In the genomic region with DNA sequence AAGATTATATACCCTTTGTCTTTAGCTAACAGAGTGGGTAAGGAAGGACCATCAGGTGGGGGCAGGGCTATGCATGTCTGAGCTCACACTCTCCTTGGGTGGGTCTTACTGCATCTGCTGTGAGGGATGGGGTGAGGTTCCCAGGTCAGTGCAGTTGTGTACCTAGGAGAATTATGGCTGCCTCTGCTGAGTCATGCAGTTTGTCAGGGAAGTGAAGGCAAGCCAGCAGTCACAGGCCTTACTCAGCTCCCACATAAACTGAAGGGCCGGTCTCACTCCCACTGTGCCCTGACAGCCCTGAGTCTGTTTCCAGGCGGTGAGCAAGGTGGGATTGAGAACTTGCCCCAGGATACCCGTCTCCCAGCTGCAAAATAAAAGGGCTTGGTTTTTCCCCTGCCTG, we compare ENCODE assay signal across 18 cellular contexts.
"Had no signal": no experiment of that assay in that cellular context is flagged by ENCODE, and none has a peak within 500 bp of the region (broad histone marks: within the 10 kb centered on the region; RNA-seq: fewer than 3 reads in every experiment).

No MANE protein-coding gene starts in this region.

- H3K4me3 Mint-ChIP-seq: activated B cell treated with CpG ODN at 0.5 μM for 24 hours; activated CD4-positive, alpha-beta T cell treated with anti-CD3 and anti-CD28 coated beads, Interleukin-2, amount 10 ng/mL, durations not matched to agents 24 days and 14 days; activated CD8-positive, alpha-beta T cell treated with anti-CD3 and anti-CD28 coated beads, Interleukin-2, amount 10 ng/mL, durations not matched to agents 7 days and 5 days; activated naive CD8-positive, alpha-beta T cell treated with anti-CD3 and anti-CD28 coated beads, Interleukin-2, amount 10 ng/mL, durations not matched to agents 7 days and 5 days; neural progenitor cell; stimulated activated memory B cell treated with anti-CD40 and anti-IgM and Interleukin-4, amounts not matched to agents 10 μg/mL and 1 μg/mL and 100 μg/mL, for 72 hours had no signal

- H3K27ac ChIP-seq: gastrocnemius medialis, heart right ventricle, neural progenitor cell, pancreas, tibial artery, uterus had no signal

- H3K4me3 ChIP-seq: gastrocnemius medialis, heart right ventricle, lung, neural progenitor cell, pancreas, tibial artery, uterus had no signal

- H3K9ac ChIP-seq: neural progenitor cell had no signal

- H3K27me3 ChIP-seq: gastrocnemius medialis, heart right ventricle, neural progenitor cell, pancreas, tibial artery, uterus had no signal

- H3K36me3 Mint-ChIP-seq: neural progenitor cell; stimulated activated memory B cell treated with anti-CD40 and anti-IgM and Interleukin-4, amounts not matched to agents 10 μg/mL and 1 μg/mL and 100 μg/mL, for 72 hours had no signal

- H3K4me2 ChIP-seq: neural progenitor cell had no signal

- H3K4me1 ChIP-seq: gastrocnemius medialis, heart right ventricle, neural progenitor cell, pancreas, tibial artery, uterus had no signal

- H3K27me3 Mint-ChIP-seq: activated B cell treated with CpG ODN at 0.5 μM for 24 hours; activated CD4-positive, alpha-beta T cell treated with anti-CD3 and anti-CD28 coated beads, Interleukin-2, amount 10 ng/mL, durations not matched to agents 24 days and 14 days; activated naive CD8-positive, alpha-beta T cell treated with anti-CD3 and anti-CD28 coated beads, Interleukin-2, amount 10 ng/mL, durations not matched to agents 7 days and 5 days had no signal

- H3K36me3 ChIP-seq: gastrocnemius medialis, heart right ventricle, neural progenitor cell, pancreas, tibial artery, uterus had no signal

- H2AFZ ChIP-seq: neural progenitor cell had no signal

- DNase-seq: activated B cell treated with CpG ODN at 0.5 μM for 24 hours; activated CD4-positive, alpha-beta T cell treated with anti-CD3 and anti-CD28 coated beads, Interleukin-2, amount 10 ng/mL, durations not matched to agents 24 days and 14 days; activated CD8-positive, alpha-beta memory T cell treated with anti-CD3 and anti-CD28 coated beads, Interleukin-2, amount 50 U/mL, for 4 hours; activated CD8-positive, alpha-beta T cell treated with anti-CD3 and anti-CD28 coated beads, Interleukin-2, amount 10 ng/mL, durations not matched to agents 7 days and 5 days; activated effector memory CD4-positive, alpha-beta T cell treated with anti-CD3 and anti-CD28 coated beads, Interleukin-2, amount 50 U/mL, for 16 hours; activated naive CD8-positive, alpha-beta T cell treated with anti-CD3 and anti-CD28 coated beads, Interleukin-2, amount 10 ng/mL, durations not matched to agents 7 days and 5 days; activated T-cell treated with anti-CD3 and anti-CD28 coated beads, Interleukin-2, amount 50 U/mL, for 48 hours; aorta; dermis blood vessel endothelial cell; gastrocnemius medialis; heart right ventricle; left colon; pancreas; tibial artery; uterus had no signal

- H3K9me3 ChIP-seq: gastrocnemius medialis, pancreas, tibial artery, uterus had no signal

- ATAC-seq: activated CD8-positive, alpha-beta T cell treated with anti-CD3 and anti-CD28 coated beads, Interleukin-2, amount 10 ng/mL, durations not matched to agents 7 days and 5 days; gastrocnemius medialis; heart right ventricle; left colon; pancreas; stimulated activated memory B cell treated with anti-CD40 and anti-IgM and Interleukin-4, amounts not matched to agents 10 μg/mL and 1 μg/mL and 100 μg/mL, for 72 hours had no signal

- H3K4me1 Mint-ChIP-seq: activated B cell treated with CpG ODN at 0.5 μM for 24 hours; neural progenitor cell; stimulated activated memory B cell treated with anti-CD40 and anti-IgM and Interleukin-4, amounts not matched to agents 10 μg/mL and 1 μg/mL and 100 μg/mL, for 72 hours had no signal

- H3K27ac Mint-ChIP-seq: activated B cell treated with CpG ODN at 0.5 μM for 24 hours; activated CD4-positive, alpha-beta T cell treated with anti-CD3 and anti-CD28 coated beads, Interleukin-2, amount 10 ng/mL, durations not matched to agents 24 days and 14 days; activated CD8-positive, alpha-beta T cell treated with anti-CD3 and anti-CD28 coated beads, Interleukin-2, amount 10 ng/mL, durations not matched to agents 7 days and 5 days; activated naive CD8-positive, alpha-beta T cell treated with anti-CD3 and anti-CD28 coated beads, Interleukin-2, amount 10 ng/mL, durations not matched to agents 7 days and 5 days; neural progenitor cell; stimulated activated memory B cell treated with anti-CD40 and anti-IgM and Interleukin-4, amounts not matched to agents 10 μg/mL and 1 μg/mL and 100 μg/mL, for 72 hours had no signal
